In the genomic region with DNA sequence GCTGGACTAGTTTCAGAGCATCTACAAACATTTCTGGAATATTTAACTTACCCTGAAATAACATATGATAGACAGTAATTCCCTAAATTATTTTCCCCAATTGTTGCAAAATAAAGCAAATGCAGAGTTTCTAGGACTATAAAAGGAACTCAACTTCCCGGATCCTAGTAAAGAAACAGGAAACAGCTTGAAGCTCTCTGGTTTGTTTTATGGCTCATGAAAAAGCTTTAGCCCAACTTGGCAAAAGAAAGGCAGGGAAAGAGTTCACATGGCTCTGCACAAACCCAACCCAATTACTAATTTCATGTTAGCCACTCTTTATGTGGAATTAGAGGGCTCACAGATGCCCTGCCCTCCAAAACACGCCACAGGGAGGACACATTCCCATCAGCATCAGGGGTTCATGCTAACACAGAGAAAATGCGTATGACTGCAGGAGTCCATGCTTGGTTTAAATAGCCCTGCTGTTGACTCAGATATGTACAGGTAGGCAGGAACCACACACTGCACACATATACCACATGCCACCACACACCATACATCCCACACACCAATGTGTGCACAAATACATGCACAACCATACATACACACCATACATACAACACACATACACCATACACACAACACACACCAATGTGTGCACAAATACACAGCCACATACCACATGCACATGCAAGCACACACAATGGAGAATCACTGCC, we compare ENCODE assay signal across 6 cellular contexts.
DNase-seq lines count a peak whose midpoint lies in the region; ATAC-seq and TF ChIP-seq lines count a peak whose summit lies in the region.
"Not testable (repeated sequence)": the region's sequence is repeated elsewhere in the genome, so short reads cannot be mapped to it uniquely, and the experiment has no call there.

No MANE protein-coding gene starts in this region.

- H2AFZ ChIP-seq in PC-3 (ENCODE audit: low read length) = not testable (repeated sequence)

- ATAC-seq in PC-3 (peak; percentile 42), gastroesophageal sphincter (peak; percentile 19), mucosa of descending colon (peak; percentile 72)
- peak; percentile 16 for ATAC-seq in activated CD8-positive, alpha-beta memory T cell treated with anti-CD3 and anti-CD28 coated beads, Interleukin-2, amount 10 ng/mL, durations not matched to agents 7 days and 5 days
- ATAC-seq in stimulated activated naive CD8-positive, alpha-beta T cell treated with anti-CD3 and anti-CD28 coated beads, Interleukin-15, amount 100 ng/mL, for 72 hours = peak; percentile 48

- not testable (repeated sequence) for H3K27me3 Mint-ChIP-seq in activated CD8-positive, alpha-beta memory T cell treated with anti-CD3 and anti-CD28 coated beads, Interleukin-2, amount 10 ng/mL, durations not matched to agents 7 days and 5 days; MCF 10A (ENCODE audit: insufficient read depth, unreplicated experiment); stimulated activated naive CD8-positive, alpha-beta T cell treated with anti-CD3 and anti-CD28 coated beads, Interleukin-15, amount 100 ng/mL, for 72 hours

- intact Hi-C loops in PC-3 (cut with micrococcal nuclease); MCF 10A (cut with micrococcal nuclease); mucosa of descending colon (cut with DNase I, micrococcal nuclease): not testable (repeated sequence)

- H3K4me1 ChIP-seq in PC-3 (ENCODE audit: insufficient read depth, low read length); gastroesophageal sphincter; mucosa of descending colon (ENCODE audit: low read depth): not testable (repeated sequence)

- not testable (repeated sequence) for H3K27ac ChIP-seq in PC-3 (ENCODE audit: low read length); gastroesophageal sphincter

- not testable (repeated sequence) for H3K79me2 ChIP-seq in PC-3 (ENCODE audit: low read length)

- not testable (repeated sequence) for H3K27ac Mint-ChIP-seq in activated CD8-positive, alpha-beta memory T cell treated with anti-CD3 and anti-CD28 coated beads, Interleukin-2, amount 10 ng/mL, durations not matched to agents 7 days and 5 days; MCF 10A (ENCODE audit: low read depth, unreplicated experiment); stimulated activated naive CD8-positive, alpha-beta T cell treated with anti-CD3 and anti-CD28 coated beads, Interleukin-15, amount 100 ng/mL, for 72 hours

- CTCF ChIA-PET in PC-3 (lab: Charles Lee); activated CD8-positive, alpha-beta memory T cell treated with anti-CD3 and anti-CD28 coated beads, Interleukin-2, amount 10 ng/mL, durations not matched to agents 7 days and 5 days (lab: Charles Lee); MCF 10A (lab: Yijun Ruan, JAX): not testable (repeated sequence)

- not testable (repeated sequence) for H3K9me3 ChIP-seq in PC-3 (ENCODE audit: low read length); gastroesophageal sphincter; mucosa of descending colon

- H3K4me1 Mint-ChIP-seq in activated CD8-positive, alpha-beta memory T cell treated with anti-CD3 and anti-CD28 coated beads, Interleukin-2, amount 10 ng/mL, durations not matched to agents 7 days and 5 days; MCF 10A (ENCODE audit: insufficient read depth, unreplicated experiment); stimulated activated naive CD8-positive, alpha-beta T cell treated with anti-CD3 and anti-CD28 coated beads, Interleukin-15, amount 100 ng/mL, for 72 hours: not testable (repeated sequence)

- H3K36me3 Mint-ChIP-seq in activated CD8-positive, alpha-beta memory T cell treated with anti-CD3 and anti-CD28 coated beads, Interleukin-2, amount 10 ng/mL, durations not matched to agents 7 days and 5 days; MCF 10A (ENCODE audit: insufficient read depth, unreplicated experiment): not testable (repeated sequence)

- not testable (repeated sequence) for H3K9me2 ChIP-seq in PC-3 (replicated peaks; ENCODE audit: low read length)

- 17% methylated on average over 1 of the region's 3 CpGs; no CpG with 5 or more reads in 1 of the 2 donors for WGBS in gastroesophageal sphincter (ENCODE audit: low coverage in 1 of 2), 2 donors

- H3K36me3 ChIP-seq in PC-3 (ENCODE audit: low read depth, low read length); gastroesophageal sphincter; mucosa of descending colon (ENCODE audit: low read depth): not testable (repeated sequence)

- H3K27me3 ChIP-seq in PC-3 (ENCODE audit: low read length); gastroesophageal sphincter: not testable (repeated sequence)

- H3K9ac ChIP-seq in PC-3 (ENCODE audit: low read length) = not testable (repeated sequence)

- not testable (repeated sequence) for H4K20me1 ChIP-seq in PC-3 (ENCODE audit: low read length)

- not testable (repeated sequence) for TF ChIP-seq CTCF in PC-3 (conservative IDR thresholded peaks at IDR 0.05; ENCODE audit: low read depth, low read length); MCF 10A (IDR thresholded peaks at IDR 0.05; ENCODE audit: unreplicated experiment); gastroesophageal sphincter (IDR thresholded peaks at IDR 0.05); mucosa of descending colon (IDR thresholded peaks at IDR 0.05)

- not testable (repeated sequence) for TF ChIP-seq POLR2A in gastroesophageal sphincter (IDR thresholded peaks at IDR 0.05)

- POLR2A ChIA-PET in PC-3 (lab: Charles Lee; ENCODE audit: unreplicated experiment); MCF 10A (lab: Yijun Ruan, JAX): not testable (repeated sequence)

- not testable (repeated sequence) for BruUV-seq in PC-3 (replicated peaks; lab: Mats Ljungman, UMichigan)
- BruUV-seq in MCF 10A (replicated peaks; lab: Mats Ljungman, UMichigan) = TSS peak; percentile 1

- H3K9me3 Mint-ChIP-seq in activated CD8-positive, alpha-beta memory T cell treated with anti-CD3 and anti-CD28 coated beads, Interleukin-2, amount 10 ng/mL, durations not matched to agents 7 days and 5 days (ENCODE audit: low read depth); MCF 10A (ENCODE audit: unreplicated experiment); stimulated activated naive CD8-positive, alpha-beta T cell treated with anti-CD3 and anti-CD28 coated beads, Interleukin-15, amount 100 ng/mL, for 72 hours: not testable (repeated sequence)

- not testable (repeated sequence) for H3K4me3 ChIP-seq in PC-3 (ENCODE audit: low read length); gastroesophageal sphincter; mucosa of descending colon

- H3F3A ChIP-seq in PC-3 (ENCODE audit: low read length, unreplicated experiment) = not testable (repeated sequence)

- not testable (repeated sequence) for H3K4me3 Mint-ChIP-seq in activated CD8-positive, alpha-beta memory T cell treated with anti-CD3 and anti-CD28 coated beads, Interleukin-2, amount 10 ng/mL, durations not matched to agents 7 days and 5 days; MCF 10A (ENCODE audit: unreplicated experiment); stimulated activated naive CD8-positive, alpha-beta T cell treated with anti-CD3 and anti-CD28 coated beads, Interleukin-15, amount 100 ng/mL, for 72 hours

- H3K4me2 ChIP-seq in PC-3 (ENCODE audit: low read length) = not testable (repeated sequence)

- not testable (repeated sequence) for TF ChIP-seq EP300 in gastroesophageal sphincter (IDR thresholded peaks at IDR 0.05)

- DNase-seq in PC-3; activated CD8-positive, alpha-beta memory T cell treated with anti-CD3 and anti-CD28 coated beads, Interleukin-2, amount 10 ng/mL, durations not matched to agents 7 days and 5 days; MCF 10A (ENCODE audit: unreplicated experiment); mucosa of descending colon; stimulated activated naive CD8-positive, alpha-beta T cell treated with anti-CD3 and anti-CD28 coated beads, Interleukin-15, amount 100 ng/mL, for 72 hours: not testable (repeated sequence)

Comparison
In these comparisons a context has a peak if more than half of its experiments do, and no peak if none do; other contexts are left out.
1. ATAC-seq: peak in every context shown above with its lines; median percentile 72 in mucosa of descending colon; 48 in stimulated activated naive CD8-positive, alpha-beta T cell treated with anti-CD3 and anti-CD28 coated beads, Interleukin-15, amount 100 ng/mL, for 72 hours; 42 in PC-3; 19 in gastroesophageal sphincter; 16 in activated CD8-positive, alpha-beta memory T cell treated with anti-CD3 and anti-CD28 coated beads, Interleukin-2, amount 10 ng/mL, durations not matched to agents 7 days and 5 days.